ENCODE assay signal across 7 cellular contexts in the genomic region with DNA sequence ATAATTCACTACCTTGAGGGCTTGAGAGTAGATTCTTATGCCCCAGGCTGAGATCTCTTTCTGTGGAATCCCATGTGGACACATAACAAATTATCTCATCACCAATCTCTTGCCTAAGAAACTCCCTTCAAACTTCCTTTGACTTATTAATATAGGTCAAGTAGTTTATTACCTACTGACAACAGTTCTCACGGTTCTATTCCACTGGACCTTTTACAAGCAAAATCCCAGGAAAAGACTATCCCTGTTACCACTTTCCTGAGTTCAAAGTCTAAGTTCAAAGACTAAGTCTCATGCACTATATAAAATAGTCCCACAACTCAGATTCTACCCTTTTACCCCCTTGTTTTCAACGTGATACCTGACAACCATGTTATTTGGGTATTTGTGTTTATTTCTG.
"Had no signal": no experiment of that assay in that cellular context is flagged by ENCODE, and none has a peak within 500 bp of the region (broad histone marks: within the 10 kb centered on the region; RNA-seq: fewer than 3 reads in every experiment).

No MANE protein-coding gene starts in this region.

- H3K27ac ChIP-seq: GM23248, HL-60 had no signal

- H2AFZ ChIP-seq: GM23248 had no signal

- ATAC-seq: HepG2 had no signal

- H3K9ac ChIP-seq: GM23248 had no signal

- DNase-seq: GM23248, GOT3, H9, HCEC 1CT, KBM-7 had no signal

- H3K4me3 ChIP-seq: GM23248 had no signal
